16 cellular contexts compared by ENCODE assay signal in the genomic region with DNA sequence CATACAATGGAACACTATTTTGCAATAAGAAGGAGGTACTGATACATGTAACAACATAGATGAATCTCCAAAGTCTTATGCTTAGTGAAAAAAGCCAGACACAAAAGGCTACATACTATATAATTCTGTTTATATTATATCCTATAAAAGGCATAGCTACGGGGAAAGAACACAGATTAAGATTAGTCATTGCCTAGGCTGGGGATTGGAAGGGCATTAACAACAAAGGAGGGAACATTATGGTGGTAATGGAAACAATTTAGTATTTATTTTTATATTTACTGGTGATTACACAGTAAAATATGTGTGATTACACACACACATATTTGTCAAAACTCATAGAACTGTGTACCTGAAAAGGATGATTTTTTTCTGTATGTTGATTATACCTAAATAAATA.
DNase-seq lines count a peak whose midpoint lies in the region; ATAC-seq and TF ChIP-seq lines count a peak whose summit lies in the region.
"Had no signal": no experiment of that assay in that cellular context is flagged by ENCODE, and none has a peak within 500 bp of the region (broad histone marks: within the 10 kb centered on the region; RNA-seq: fewer than 3 reads in every experiment).

No MANE protein-coding gene starts in this region.

- H3K27me3 ChIP-seq in mammary epithelial cell (ENCODE audit: insufficient read depth, low read length) (no peaks in the 10 kb centered on the region), RWPE2 (ENCODE audit: insufficient read depth, poor library complexity, severe bottlenecking) (no peaks in the 10 kb centered on the region)
- H3K27me3 ChIP-seq: BLaER1 had no signal

- H3K36me3 Mint-ChIP-seq in MCF 10A (ENCODE audit: insufficient read depth, unreplicated experiment): no peaks in the 10 kb centered on the region
- H3K36me3 Mint-ChIP-seq in T-helper 17 cell (ENCODE audit: low read depth): peaks cover 3% of the 10 kb centered on the region

- no peak overlapping the region for H2AFZ ChIP-seq in mammary epithelial cell (ENCODE audit: low read depth, low read length)
- H2AFZ ChIP-seq: GM23248 had no signal

- TF ChIP-seq CTCF in mammary epithelial cell (conservative IDR thresholded peaks at IDR 0.05 in 1 of 2, IDR thresholded peaks at IDR 0.05 in 1 of 2; ENCODE audit: extremely low read depth in 1 of 2, insufficient read depth in 1 of 2, low read depth in 1 of 2, low read length in 2 of 2): no peak
- no peak for TF ChIP-seq CTCF in MCF 10A (IDR thresholded peaks at IDR 0.05; ENCODE audit: unreplicated experiment)
- TF ChIP-seq CTCF in RWPE2 (IDR thresholded peaks at IDR 0.05; ENCODE audit: poor library complexity, severe bottlenecking): no peak
- no peak for TF ChIP-seq CTCF in fibroblast of pulmonary artery (IDR thresholded peaks at IDR 0.05; ENCODE audit: low read length, missing control alignments)

- H3K9me3 Mint-ChIP-seq in MCF 10A (ENCODE audit: unreplicated experiment): peaks cover 9% of the 10 kb centered on the region

- H3K9me3 ChIP-seq in mammary epithelial cell (replicated peaks; ENCODE audit: insufficient read depth, low read length): no peaks in the 10 kb centered on the region
- H3K9me3 ChIP-seq in RWPE2 (ENCODE audit: severe bottlenecking): no peaks in the 10 kb centered on the region
- no peaks in the 10 kb centered on the region for H3K9me3 ChIP-seq in T-helper 17 cell (ENCODE audit: control insufficient read depth, low read length, poor library complexity, severe bottlenecking)
- H3K9me3 ChIP-seq: Caco-2 had no signal

- ATAC-seq in RWPE2 (ENCODE audit: low read depth) (peak; percentile 55; the same call in 1 of the 3 replicates), T-helper 17 cell (no peak), GM19467 (IDR thresholded peaks at IDR 0.05; ENCODE audit: unreplicated experiment) (no peak)
- ATAC-seq in stimulated activated naive CD8-positive, alpha-beta T cell treated with anti-CD3 and anti-CD28 coated beads, Interleukin-15, Interleukin-2, amounts not matched to agents 100 U/mL and 50 U/mL, for 24 hours: no peak

- POLR2A ChIA-PET in MCF 10A (lab: Yijun Ruan, JAX): interaction anchor here (0.6 kb wide), 1 partner anchor 17 kb away, joined by 5 read pairs; no protein-coding TSS in a partner anchor

- no peak overlapping the region for H3K4me3 ChIP-seq in mammary epithelial cell (replicated peaks in 1 of 3; ENCODE audit: insufficient read depth in 1 of 3, low read depth in 2 of 3, low read length in 3 of 3)
- H3K4me3 ChIP-seq in RWPE2 (ENCODE audit: severe bottlenecking): no peak overlapping the region
- H3K4me3 ChIP-seq in fibroblast of pulmonary artery (replicated peaks; ENCODE audit: low read depth, low read length): no peak overlapping the region
- H3K4me3 ChIP-seq: BLaER1, GM23248 had no signal

- H3K27ac ChIP-seq in mammary epithelial cell (ENCODE audit: insufficient read depth, low read depth, low read length): no peak overlapping the region
- no peak overlapping the region for H3K27ac ChIP-seq in RWPE2 (ENCODE audit: poor library complexity, severe bottlenecking)
- H3K27ac ChIP-seq: 22Rv1, BLaER1, GM23248 had no signal

- H3K9ac ChIP-seq in mammary epithelial cell (ENCODE audit: insufficient read depth, low read length): no peak overlapping the region
- H3K9ac ChIP-seq: BLaER1, GM23248 had no signal

- H4K20me1 ChIP-seq in mammary epithelial cell (ENCODE audit: insufficient read depth, low read length): no peaks in the 10 kb centered on the region
- H4K20me1 ChIP-seq: BLaER1 had no signal

- H3K4me3 Mint-ChIP-seq in MCF 10A (ENCODE audit: unreplicated experiment) (no peak overlapping the region), T-helper 17 cell (no peak overlapping the region)
- H3K4me3 Mint-ChIP-seq: CD8-positive, alpha-beta memory T cell had no signal

- H3K4me2 ChIP-seq in mammary epithelial cell (ENCODE audit: insufficient read depth, low read depth, low read length): no peak overlapping the region
- H3K4me2 ChIP-seq: BLaER1 had no signal

- WGBS in mammary epithelial cell (ENCODE audit: low coverage, missing lambda C conversion rate): 88% methylated on average over 1 of the region's 1 CpG

- intact Hi-C loops in mammary epithelial cell (cut with micrococcal nuclease) (no loop called here), MCF 10A (cut with micrococcal nuclease) (loop anchor here (10.0 kb wide), 1 partner anchor 645 kb away; no protein-coding TSS in a partner anchor)

- H3K27ac Mint-ChIP-seq in MCF 10A (ENCODE audit: low read depth, unreplicated experiment) (no peak overlapping the region), T-helper 17 cell (no peak overlapping the region)
- H3K27ac Mint-ChIP-seq: CD8-positive, alpha-beta memory T cell had no signal

- CTCF ChIA-PET in mammary epithelial cell (lab: Charles Lee; ENCODE audit: low non-redundant PET) (interaction anchor here (0.6 kb wide), 1 partner anchor 39 kb away, joined by 3 read pairs; no protein-coding TSS in a partner anchor), MCF 10A (lab: Yijun Ruan, JAX) (interaction anchor here (0.6 kb wide), 1 partner anchor 585 kb away, joined by 3 read pairs; no protein-coding TSS in a partner anchor)

- dilution Hi-C loops in mammary epithelial cell (cut with HindIII; ENCODE audit: low sequenced_read_pairs): no loop called here

- H3K36me3 ChIP-seq in mammary epithelial cell (ENCODE audit: insufficient read depth, low read length) (no peaks in the 10 kb centered on the region), RWPE2 (ENCODE audit: low read depth) (no peaks in the 10 kb centered on the region)
- H3K36me3 ChIP-seq: BLaER1 had no signal

- peak; percentile 8 for DNase-seq in mammary epithelial cell
- DNase-seq in MCF 10A (ENCODE audit: unreplicated experiment): no peak
- no peak for DNase-seq in RWPE2 (ENCODE audit: low spot score)
- DNase-seq in fibroblast of pulmonary artery (ENCODE audit: low read depth): peak; percentile 16
- no peak for DNase-seq in T-helper 17 cell
- no peak for DNase-seq in SHP77 (lab: John Stamatoyannopoulos, UW)
- no peak for DNase-seq in stimulated activated naive CD8-positive, alpha-beta T cell treated with anti-CD3 and anti-CD28 coated beads, Interleukin-15, Interleukin-2, amounts not matched to agents 100 U/mL and 50 U/mL, for 24 hours
- DNase-seq: AML-193; Caco-2; CD8-positive, alpha-beta memory T cell; DND-41; GM23248; IMR-90 had no signal

- no peaks in the 10 kb centered on the region for H3K79me2 ChIP-seq in mammary epithelial cell (ENCODE audit: insufficient read depth, low read length)

- H3K4me1 Mint-ChIP-seq in MCF 10A (ENCODE audit: insufficient read depth, unreplicated experiment) (peaks cover 6% of the 10 kb centered on the region), T-helper 17 cell (no peaks in the 10 kb centered on the region)
- H3K4me1 Mint-ChIP-seq: CD8-positive, alpha-beta memory T cell had no signal

- no TSS peak for BruUV-seq in mammary epithelial cell (replicated peaks; lab: Mats Ljungman, UMichigan)
- no TSS peak for BruUV-seq in MCF 10A (replicated peaks; lab: Mats Ljungman, UMichigan)

- in situ Hi-C loops in mammary epithelial cell (cut with MboI; ENCODE audit: low sequenced_read_pairs in 2 of 2): no loop called here

- H3K4me1 ChIP-seq in mammary epithelial cell (ENCODE audit: insufficient read depth, low read length) (no peaks in the 10 kb centered on the region), RWPE2 (ENCODE audit: insufficient read depth, poor library complexity, severe bottlenecking) (no peaks in the 10 kb centered on the region)
- H3K4me1 ChIP-seq: Caco-2 had no signal

- H3K27me3 Mint-ChIP-seq in MCF 10A (ENCODE audit: insufficient read depth, unreplicated experiment) (no peaks in the 10 kb centered on the region), T-helper 17 cell (no peaks in the 10 kb centered on the region)
- H3K27me3 Mint-ChIP-seq: CD8-positive, alpha-beta memory T cell had no signal

Comparison
In these comparisons a context has a peak if more than half of its experiments do, and no peak if none do; other contexts are left out.
1. DNase-seq: peak in mammary epithelial cell (single experiment) and fibroblast of pulmonary artery (single experiment); none in MCF 10A (single experiment), RWPE2 (single experiment), T-helper 17 cell (0 of 3), SHP77 (0 of 2) and stimulated activated naive CD8-positive, alpha-beta T cell treated with anti-CD3 and anti-CD28 coated beads, Interleukin-15, Interleukin-2, amounts not matched to agents 100 U/mL and 50 U/mL, for 24 hours (single experiment).